In the genomic region with DNA sequence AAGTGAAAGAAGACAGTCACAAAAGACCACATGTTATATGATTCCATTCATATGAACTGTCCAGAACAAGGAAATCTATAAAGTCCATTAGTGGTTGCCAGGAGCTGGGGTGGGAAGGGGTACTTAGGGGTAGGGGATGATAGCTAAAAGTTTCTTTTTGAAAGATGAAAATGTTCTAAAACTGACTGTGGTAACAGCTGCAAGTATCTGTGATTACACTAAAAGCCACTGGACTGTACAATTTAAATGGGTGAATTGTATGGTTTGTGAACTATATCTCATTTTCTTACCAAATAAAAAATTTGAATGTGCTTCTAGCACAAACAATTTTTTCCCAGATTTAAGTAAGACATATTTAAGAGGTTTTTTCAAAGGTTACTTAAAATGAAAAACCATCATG, we compare ENCODE assay signal across 1 cellular context.
TF ChIP-seq lines count a peak whose summit lies in the region.

No MANE protein-coding gene starts in this region.

TF ChIP-seq in K562, 482 proteins besides CTCF, POLR2A, EP300 and RAD21 (continued from another document):
- TF ChIP-seq TSHZ1 (CRISPR knock-in tag; IDR thresholded peaks at IDR 0.05) (no peak), ETS2 (tag; IDR thresholded peaks at IDR 0.05; ENCODE audit: borderline replicate concordance, poor library complexity, severe bottlenecking) (no peak), DMBX1 (CRISPR knock-in tag; IDR thresholded peaks at IDR 0.05; ENCODE audit: borderline replicate concordance) (no peak), ZNF316 (IDR thresholded peaks at IDR 0.05) (no peak), RBM22 (IDR thresholded peaks at IDR 0.05; ENCODE audit: low read depth, low read length, poor library complexity, severe bottlenecking) (no peak)
TF ChIP-seq in K562: peak in this region for 0.
